In the genomic region with DNA sequence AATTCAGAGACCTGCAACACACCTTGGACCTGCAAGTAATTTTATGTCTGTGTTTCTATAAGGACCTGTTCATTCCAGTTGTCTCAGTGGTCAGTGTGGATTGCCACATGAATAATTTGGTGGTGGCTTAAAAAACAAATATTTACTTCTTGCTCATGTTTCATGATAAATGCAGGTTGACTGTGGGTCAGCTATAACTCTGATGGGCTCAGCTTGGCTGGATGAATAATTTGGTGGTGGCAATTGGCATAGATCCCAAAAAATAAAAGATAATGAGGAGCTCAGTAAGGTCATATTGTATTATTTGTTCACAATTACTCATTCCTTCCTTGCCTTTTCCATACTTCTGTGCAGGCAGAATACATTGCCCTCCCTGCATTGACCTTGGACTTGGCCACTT, we compare ENCODE assay signal across 20 cellular contexts.
"Had no signal": no experiment of that assay in that cellular context is flagged by ENCODE, and none has a peak within 500 bp of the region (broad histone marks: within the 10 kb centered on the region; RNA-seq: fewer than 3 reads in every experiment).

No MANE protein-coding gene starts in this region.

- DNase-seq: activated CD4-positive, CD25-positive, alpha-beta regulatory T cell; activated CD8-positive, alpha-beta memory T cell treated with anti-CD3 and anti-CD28 coated beads, Interleukin-2, amount 50 U/mL, for 4 hours; activated CD8-positive, alpha-beta T cell treated with anti-CD3 and anti-CD28 coated beads for 36 hours; activated gamma-delta T cell treated with Interleukin-2 at 50 U/mL for 16 hours; activated naive CD4-positive, alpha-beta T cell treated with anti-CD3 and anti-CD28 coated beads, Interleukin-2, amount 10 ng/mL, durations not matched to agents 7 days and 5 days; activated naive CD8-positive, alpha-beta T cell treated with anti-CD3 and anti-CD28 coated beads for 36 hours; activated T-cell treated with anti-CD3 and anti-CD28 coated beads, Interleukin-2, amount 50 U/mL, for 72 hours; anterior cingulate cortex; central memory CD4-positive, alpha-beta T cell; Karpas-422; NCI-H1048; NCI-H1694; NCI-H2029; NCI-H2107; NCI-H774; SHP77 treated with DMSO at 0.1 percent for 48 hours; T-helper 1 cell had no signal

- H3K4me1 ChIP-seq: breast epithelium had no signal

- H3K9me3 ChIP-seq: breast epithelium had no signal

- H3K36me3 ChIP-seq: breast epithelium had no signal

- H3K27ac ChIP-seq: breast epithelium, coronary artery, VCaP had no signal

- H3K4me3 ChIP-seq: breast epithelium, coronary artery had no signal

- H3K27me3 ChIP-seq: breast epithelium had no signal
